Comparison of ENCODE assay signal across 31 cellular contexts in genomic region chr1:204045430-204045829, GRCh38. TPM values are rescaled to one million over a fixed set of nuclear protein-coding genes. Genes with fewer than 3 reads are reported as not detected.
DNase-seq lines count a peak whose midpoint lies in the region; ATAC-seq, FAIRE-seq and TF ChIP-seq lines count a peak whose summit lies in the region.
"Had no signal": no experiment of that assay in that cellular context is flagged by ENCODE, and none has a peak within 500 bp of the region (broad histone marks: within the 10 kb centered on the region; RNA-seq: fewer than 3 reads in every experiment).

No MANE protein-coding gene starts in this region.

- no peak for ATAC-seq in GM23338
- peak; percentile 65 for ATAC-seq in left ventricle myocardium superior
- ATAC-seq in HG03520 (IDR thresholded peaks at IDR 0.05; ENCODE audit: unreplicated experiment), result no peak
- ATAC-seq: left lobe of liver; naive thymus-derived CD4-positive, alpha-beta T cell; PC-3 had no signal

- H3K4me3 Mint-ChIP-seq in GM23338, result no peak overlapping the region
- H3K4me3 Mint-ChIP-seq: activated CD4-positive, alpha-beta memory T cell treated with anti-CD3 and anti-CD28 coated beads, Interleukin-2, amount 10 ng/mL, durations not matched to agents 7 days and 5 days; activated T-helper 1 cell treated with anti-CD3 and anti-CD28 coated beads, Interleukin-12 subunit alpha, Interleukin-12 subunit beta, Interleukin-2, Interleukin-4 antibody, amounts not matched to agents 30 ng/mL and 10 ng/mL and 1 ng/mL, durations not matched to agents 14 hours and 24 hours and 36 hours; CD4-positive, alpha-beta memory T cell; dendritic cell treated with granulocyte-macrophage colony-stimulating factor and Interleukin-4, amounts not matched to agents 40 ng/mL and 50 ng/mL, for 4 days; immature natural killer cell; naive thymus-derived CD4-positive, alpha-beta T cell had no signal

- H3K36me3 ChIP-seq in GM23338 (ENCODE audit: insufficient read depth) (no peaks in the 10 kb centered on the region), H1 (ENCODE audit: control insufficient read depth in 2 of 4, insufficient read depth in 4 of 4, low read length in 3 of 4) (no peaks in the 10 kb centered on the region)

- H3K9ac ChIP-seq in H1 (replicated peaks in 1 of 4; ENCODE audit: extremely low read depth in 1 of 4, low read depth in 3 of 4, low read length in 3 of 4), result no peak overlapping the region

- H2BK12ac ChIP-seq in H1 (ENCODE audit: low read depth, low read length), result no peak overlapping the region

- H3K14ac ChIP-seq in H1 (ENCODE audit: insufficient read length), result no peak overlapping the region

- no peak for TF ChIP-seq RAD21 in H1 (IDR thresholded peaks at IDR 0.05 in 1 of 2, conservative IDR thresholded peaks at IDR 0.05 in 1 of 2; ENCODE audit: low read depth in 2 of 2, low read length in 2 of 2)

- H2BK5ac ChIP-seq in H1 (ENCODE audit: low read depth, low read length), result no peak overlapping the region

- no peak overlapping the region for H3K4me3 ChIP-seq in GM23338
- no peak overlapping the region for H3K4me3 ChIP-seq in H1 (ENCODE audit: extremely low read depth in 1 of 4, insufficient read depth in 2 of 4, low read depth in 3 of 4, low read length in 4 of 4)

- H4K91ac ChIP-seq in H1 (replicated peaks; ENCODE audit: insufficient read length, low read length), result peak overlapping the region; percentile 47

- TF ChIP-seq EP300 in H1 (IDR thresholded peaks at IDR 0.05; ENCODE audit: borderline replicate concordance in 1 of 2, low read depth in 2 of 2, low read length in 2 of 2), result no peak

- H2AFZ ChIP-seq in GM23338 (peak overlapping the region; percentile 78), H1 (ENCODE audit: low read length) (no peak overlapping the region)

- H3K56ac ChIP-seq in H1 (replicated peaks; ENCODE audit: insufficient read length, low read depth, low read length), result no peak overlapping the region

- H3K27me3 ChIP-seq in GM23338 (ENCODE audit: insufficient read depth) (no peaks in the 10 kb centered on the region), H1 (replicated peaks in 1 of 4; ENCODE audit: control insufficient read depth in 3 of 4, extremely low read depth in 1 of 4, insufficient read depth in 3 of 4, low read length in 3 of 4) (no peaks in the 10 kb centered on the region)

- H3K23me2 ChIP-seq in H1 (ENCODE audit: low read depth, low read length), result no peaks in the 10 kb centered on the region

- H3K36me3 Mint-ChIP-seq in GM23338 (ENCODE audit: low read depth), result no peaks in the 10 kb centered on the region
- H3K36me3 Mint-ChIP-seq: CD4-positive, alpha-beta memory T cell; naive thymus-derived CD4-positive, alpha-beta T cell had no signal

- H3K79me1 ChIP-seq in H1 (ENCODE audit: low read depth, low read length), result no peaks in the 10 kb centered on the region

- TF ChIP-seq POLR2A in H1 (IDR thresholded peaks at IDR 0.05; ENCODE audit: control extremely low read depth in 1 of 2, low read depth in 2 of 2, low read length in 2 of 2), result no peak

- H3K4me1 ChIP-seq in GM23338 (ENCODE audit: insufficient read depth) (no peaks in the 10 kb centered on the region), H1 (replicated peaks in 1 of 4; ENCODE audit: control insufficient read depth in 3 of 4, insufficient read depth in 4 of 4, low read length in 3 of 4) (peaks cover 0 to 3% (median 2%) of the 10 kb centered on the region in 4 experiments; a peak in 1 of 7 replicates)

- H3K4me2 ChIP-seq in GM23338 (no peak overlapping the region), H1 (ENCODE audit: insufficient read depth in 1 of 2, low read depth in 2 of 2, low read length in 2 of 2) (no peak overlapping the region)

- no peaks in the 10 kb centered on the region for H3F3A ChIP-seq in GM23338 (replicated peaks; ENCODE audit: low read depth)

- WGBS in H1 (ENCODE audit: extremely low coverage in 1 of 2, insufficient coverage in 1 of 2, insufficient read length in 1 of 2, insufficient replicate concordance in 2 of 2, low coverage in 1 of 2, low lambda C conversion rate in 2 of 2, missing lambda C conversion rate in 1 of 2), 2 experiments, result 94% methylated on average over 8 of the region's 8 CpGs; no CpG with 5 or more reads in 1 of the 2 experiments

- no peaks in the 10 kb centered on the region for H3K9me3 Mint-ChIP-seq in GM23338
- H3K9me3 Mint-ChIP-seq: activated CD4-positive, alpha-beta memory T cell treated with anti-CD3 and anti-CD28 coated beads, Interleukin-2, amount 10 ng/mL, durations not matched to agents 7 days and 5 days; activated T-helper 1 cell treated with anti-CD3 and anti-CD28 coated beads, Interleukin-12 subunit alpha, Interleukin-12 subunit beta, Interleukin-2, Interleukin-4 antibody, amounts not matched to agents 30 ng/mL and 10 ng/mL and 1 ng/mL, durations not matched to agents 14 hours and 24 hours and 36 hours; dendritic cell treated with granulocyte-macrophage colony-stimulating factor and Interleukin-4, amounts not matched to agents 40 ng/mL and 50 ng/mL, for 4 days; immature natural killer cell had no signal

- DNase-seq in GM23338 (ENCODE audit: low spot score) (no peak), H1 (ENCODE audit: low read depth in 1 of 2, low spot score in 2 of 2) (no peak), left ventricle myocardium superior (peak; percentile 53), pulmonary artery endothelial cell (ENCODE audit: low read depth, low spot score) (peak; percentile 24), NCI-H1436 (lab: John Stamatoyannopoulos, UW) (no peak), globus pallidus (ENCODE audit: low spot score) (no peak)
- DNase-seq: activated CD4-positive, alpha-beta memory T cell treated with anti-CD3 and anti-CD28 coated beads, Interleukin-2, amount 10 ng/mL, durations not matched to agents 7 days and 5 days; activated CD4-positive, alpha-beta T cell treated with anti-CD3 and anti-CD28 coated beads for 1 hour; activated CD8-positive, alpha-beta memory T cell treated with anti-CD3 and anti-CD28 coated beads, Interleukin-2, amount 50 U/mL, for 48 hours; activated naive CD4-positive, alpha-beta T cell treated with Interleukin-2 at 50 U/mL for 16 hours; AML-193; CD4-positive, alpha-beta memory T cell; GOT3; hypothalamus; immature natural killer cell; naive thymus-derived CD4-positive, alpha-beta T cell; NCI-H146; NCI-H226; NCI-H526 treated with DMSO at 0.1 percent for 48 hours; nucleus accumbens; PC-3; SHP77; stimulated activated CD4-positive, alpha-beta T cell treated with anti-CD3 and anti-CD28 coated beads, Interleukin-15, amount 100 ng/mL, for 24 hours; stimulated activated CD4-positive, alpha-beta T cell treated with anti-CD3 and anti-CD28 coated beads, Interleukin-4, amount 100 ng/mL, for 4 hours; substantia nigra had no signal

- no peak overlapping the region for H3K18ac ChIP-seq in H1 (ENCODE audit: extremely low read depth, low read length)

- no peak overlapping the region for H3K4ac ChIP-seq in H1 (replicated peaks; ENCODE audit: insufficient read length, low read depth, low read length)

- POLR2A ChIA-PET in H1 (lab: Charles Lee; ENCODE audit: partially characterized antibody), result interaction anchor here (0.6 kb wide), 1 partner anchor 38 kb away, joined by 4 read pairs; no protein-coding TSS in a partner anchor

- no peak overlapping the region for H3K23ac ChIP-seq in H1 (ENCODE audit: insufficient read length)

- H3K27ac ChIP-seq in GM23338 (ENCODE audit: low read depth), result no peak overlapping the region
- H3K27ac ChIP-seq in H1 (ENCODE audit: low read depth, low read length), result no peak overlapping the region

- peaks cover 6% of the 10 kb centered on the region for H3K4me1 Mint-ChIP-seq in GM23338
- H3K4me1 Mint-ChIP-seq: activated CD4-positive, alpha-beta memory T cell treated with anti-CD3 and anti-CD28 coated beads, Interleukin-2, amount 10 ng/mL, durations not matched to agents 7 days and 5 days; CD4-positive, alpha-beta memory T cell; immature natural killer cell; naive thymus-derived CD4-positive, alpha-beta T cell had no signal

- no peak overlapping the region for H2BK120ac ChIP-seq in H1 (replicated peaks; ENCODE audit: low read depth, low read length)

- TF ChIP-seq CTCF in GM23338 (conservative IDR thresholded peaks at IDR 0.05; ENCODE audit: low read depth in 2 of 2) (no peak), H1 (IDR thresholded peaks at IDR 0.05; ENCODE audit: control extremely low read depth in 1 of 3, insufficient read depth in 1 of 3, low read depth in 1 of 3, low read length in 3 of 3) (no peak)

- H3K27me3 Mint-ChIP-seq in GM23338 (ENCODE audit: insufficient read depth, low read depth, poor library complexity), result peaks cover 11% of the 10 kb centered on the region
- H3K27me3 Mint-ChIP-seq: activated CD4-positive, alpha-beta memory T cell treated with anti-CD3 and anti-CD28 coated beads, Interleukin-2, amount 10 ng/mL, durations not matched to agents 7 days and 5 days; dendritic cell treated with granulocyte-macrophage colony-stimulating factor and Interleukin-4, amounts not matched to agents 40 ng/mL and 50 ng/mL, for 4 days; progenitor cell of endocrine pancreas had no signal

- H3K9me2 ChIP-seq in GM23338 (ENCODE audit: insufficient read depth), result no peaks in the 10 kb centered on the region

- H2AK5ac ChIP-seq in H1 (ENCODE audit: low read depth, low read length), result no peak overlapping the region

- H2BK20ac ChIP-seq in H1 (ENCODE audit: low read length), result no peak overlapping the region

- no peak overlapping the region for H3K27ac Mint-ChIP-seq in GM23338
- H3K27ac Mint-ChIP-seq: activated CD4-positive, alpha-beta memory T cell treated with anti-CD3 and anti-CD28 coated beads, Interleukin-2, amount 10 ng/mL, durations not matched to agents 7 days and 5 days; activated T-helper 1 cell treated with anti-CD3 and anti-CD28 coated beads, Interleukin-12 subunit alpha, Interleukin-12 subunit beta, Interleukin-2, Interleukin-4 antibody, amounts not matched to agents 30 ng/mL and 10 ng/mL and 1 ng/mL, durations not matched to agents 14 hours and 24 hours and 36 hours; dendritic cell treated with granulocyte-macrophage colony-stimulating factor and Interleukin-4, amounts not matched to agents 40 ng/mL and 50 ng/mL, for 4 days; naive thymus-derived CD4-positive, alpha-beta T cell; progenitor cell of endocrine pancreas had no signal

- no peak overlapping the region for H2BK15ac ChIP-seq in H1 (ENCODE audit: low read length)

- H4K20me1 ChIP-seq in GM23338 (replicated peaks; ENCODE audit: insufficient read depth) (no peaks in the 10 kb centered on the region), H1 (replicated peaks in 1 of 2; ENCODE audit: control insufficient read depth in 1 of 2, insufficient read depth in 2 of 2, low read length in 2 of 2) (no peaks in the 10 kb centered on the region)

- H3K79me2 ChIP-seq in GM23338 (replicated peaks; ENCODE audit: insufficient read depth) (no peaks in the 10 kb centered on the region), H1 (ENCODE audit: control insufficient read depth in 1 of 2, insufficient read depth in 2 of 2, low read length in 2 of 2) (no peaks in the 10 kb centered on the region)

- no peak overlapping the region; the same call in 1 of the 2 replicates for H4K8ac ChIP-seq in H1 (ENCODE audit: extremely low read depth, insufficient read depth, low read length)

- H3K9me3 ChIP-seq in H1 (ENCODE audit: insufficient read depth in 2 of 2, low read depth in 1 of 2, low read length in 1 of 2), result no peaks in the 10 kb centered on the region

- FAIRE-seq in H1 (lab: Jason Lieb, UNC), result no peak
- FAIRE-seq: frontal cortex had no signal

- H4K5ac ChIP-seq in H1 (ENCODE audit: insufficient read length, low read depth, low read length), result no peak overlapping the region

- CTCF ChIA-PET in H1 (lab: Charles Lee; ENCODE audit: partially characterized antibody), result interaction anchor here (1.1 to 2.6 kb wide), 4 partner anchors 45 to 174 kb away, joined by 3 to 8 read pairs (median 6); no protein-coding TSS in a partner anchor

- intact Hi-C loops in left ventricle myocardium superior (cut with micrococcal nuclease), result no loop called here

RNA-seq across cellular contexts. Expression of gene SOX13, which starts 27.5 kb away (rescaled TPM):
- total RNA-seq in GM23338 (2014; rRNA removed; shearing (Covaris generic)), result 105 and 123 TPM in 2 replicates
- 28.6 and 32.3 TPM in 2 replicates for polyA plus RNA-seq in GM23338 (2016; fragmentation: Nextera tagmentation; extraction: Ambion mirVana)
- total RNA-seq in H1 (2021; fragmentation: NEBNext Ultra II Directional; extraction: Animal tissue kit (Norgen Biotek cat#: 25700)), result 173 and 180 TPM in 2 replicates
- polyA plus RNA-seq in H1 (2011; rRNA removed), result 113 and 169 TPM in 2 replicates
- 96.2 TPM for polyA plus RNA-seq in H1 (2011; cell fraction: cytosol; rRNA removed)
- 219 TPM for polyA plus RNA-seq in H1 (2011; cell fraction: nucleus; rRNA removed)
- polyA plus RNA-seq in H1 (2012, experiment 1 of 2), result 59.8 to 90.9 TPM (median 83.4 TPM) in 4 replicates
- polyA plus RNA-seq in H1 (2012, experiment 2 of 2), result 63.6 TPM
- 44.3 TPM for polyA plus RNA-seq in H1 (2013, experiment 1 of 2)
- 44.2 TPM for polyA plus RNA-seq in H1 (2013, experiment 2 of 2)
- 81.6 and 128 TPM in 2 replicates for polyA minus RNA-seq in H1 (2011; rRNA and poly(A)+ RNA removed)
- 90.1 TPM for polyA minus RNA-seq in H1 (2011; cell fraction: cytosol; rRNA and poly(A)+ RNA removed)
- 162 TPM for polyA minus RNA-seq in H1 (2011; cell fraction: nucleus; rRNA and poly(A)+ RNA removed)
- 12.7 TPM for total RNA-seq in left ventricle myocardium superior
- total RNA-seq in pulmonary artery endothelial cell, result 9.1 and 10.1 TPM in 2 replicates
- polyA plus RNA-seq: naive thymus-derived CD4-positive, alpha-beta T cell had no signal

Comparison
In these comparisons a context has a peak if more than half of its experiments do, and no peak if none do; other contexts are left out.
1. DNase-seq: peak in left ventricle myocardium superior (single experiment) and pulmonary artery endothelial cell (single experiment); none in GM23338 (single experiment), H1 (0 of 2), NCI-H1436 (single experiment) and globus pallidus (single experiment).